In the genomic region with DNA sequence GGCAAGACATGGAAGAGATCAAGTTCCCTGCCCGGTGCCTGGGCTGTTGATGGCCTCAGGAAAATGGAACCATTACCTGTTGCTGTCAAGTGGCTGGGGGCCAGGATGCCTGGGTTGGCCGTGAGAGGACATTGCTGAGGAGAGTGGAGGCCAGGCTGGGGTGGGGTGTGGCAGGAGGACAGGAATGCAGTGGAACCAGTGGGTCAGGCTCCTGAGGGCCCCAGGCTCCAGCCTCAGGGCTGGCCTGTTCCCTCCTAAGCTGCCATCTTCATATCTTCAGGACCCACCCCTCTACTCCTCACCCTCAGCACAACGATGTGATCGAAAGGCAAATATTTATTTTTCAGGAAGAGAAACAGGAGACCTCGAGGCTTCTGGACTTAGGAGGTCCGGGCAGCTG, we compare ENCODE assay signal across 1 cellular context.
TF ChIP-seq lines count a peak whose summit lies in the region.

No MANE protein-coding gene starts in this region.

TF ChIP-seq in HEK293, 187 proteins besides CTCF, POLR2A, EP300 and RAD21:
- TF ChIP-seq SALL2 (tag by site-specific recombination; IDR thresholded peaks at IDR 0.05; ENCODE audit: borderline replicate concordance) (no peak), SCRT1 (tag by site-specific recombination; IDR thresholded peaks at IDR 0.05; ENCODE audit: borderline replicate concordance) (0 out of 2 replicates have a peak, but pooled peaks have one; percentile 60), SCRT2 (tag by site-specific recombination; IDR thresholded peaks at IDR 0.05) (peak; percentile 88)
